Comparison of ENCODE assay signal across 6 cellular contexts in the genomic region with DNA sequence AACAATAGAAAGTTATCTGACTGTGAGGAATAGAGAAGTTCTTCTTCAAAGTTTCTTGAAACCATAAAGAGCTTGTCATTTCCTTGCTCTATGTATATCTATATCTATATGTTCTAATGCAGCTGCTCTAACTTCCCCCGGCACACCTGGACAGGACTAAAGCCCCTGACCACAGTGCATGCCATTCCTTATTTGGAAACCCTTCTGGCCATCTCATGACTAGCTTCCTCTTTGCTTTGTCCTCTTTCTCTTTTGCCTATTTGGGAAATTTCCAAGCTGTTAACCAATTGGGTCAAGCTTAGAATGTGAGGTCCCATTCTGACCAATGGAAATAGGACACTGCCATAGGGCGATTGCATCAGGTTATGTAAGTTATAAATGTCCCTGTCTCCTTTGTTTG.
"Had no signal": no experiment of that assay in that cellular context is flagged by ENCODE, and none has a peak within 500 bp of the region (broad histone marks: within the 10 kb centered on the region; RNA-seq: fewer than 3 reads in every experiment).

No MANE protein-coding gene starts in this region.

- H3K9ac ChIP-seq: GM23248 had no signal

- ATAC-seq: K562 had no signal

- H3K4me3 Mint-ChIP-seq: H9 had no signal

- H2AFZ ChIP-seq: GM23248 had no signal

- H3K27ac Mint-ChIP-seq: H9 had no signal

- H3K4me3 ChIP-seq: GM23248, K562 had no signal

- H3K27ac ChIP-seq: GM23248 had no signal

- DNase-seq: GM23248, GOT3, H9, HCEC 1CT, IMR-90 had no signal
